26 cellular contexts compared by ENCODE assay signal in genomic region chr1:57520743-57521142, GRCh38.
"Had no signal": no experiment of that assay in that cellular context is flagged by ENCODE, and none has a peak within 500 bp of the region (broad histone marks: within the 10 kb centered on the region; RNA-seq: fewer than 3 reads in every experiment).

No MANE protein-coding gene starts in this region.

- H3K4me1 Mint-ChIP-seq: immature natural killer cell had no signal

- DNase-seq: dermis blood vessel endothelial cell; dorsolateral prefrontal cortex; effector CD4-positive, alpha-beta T cell; effector memory CD4-positive, alpha-beta T cell; erythroblast; esophagus squamous epithelium; foreskin fibroblast; foreskin melanocyte; gastrocnemius medialis; glutamatergic neuron; head of caudate nucleus; heart right ventricle; hippocampal formation; immature natural killer cell; islet precursor cell; kidney; kidney glomerular epithelial cell; left lung; left ventricle myocardium superior; lower lobe of right lung; mesenchymal stem cell; midbrain; naive thymus-derived CD4-positive, alpha-beta T cell had no signal

- H3K4me3 ChIP-seq: coronary artery, dorsolateral prefrontal cortex, esophagus squamous epithelium, gastrocnemius medialis, heart right ventricle, left lung, lower lobe of right lung had no signal

- H3K4me3 Mint-ChIP-seq: immature natural killer cell; naive thymus-derived CD4-positive, alpha-beta T cell had no signal

- H3K36me3 ChIP-seq: esophagus squamous epithelium, gastrocnemius medialis, heart right ventricle, left lung, lower lobe of right lung had no signal

- H3K4me1 ChIP-seq: esophagus squamous epithelium, gastrocnemius medialis, heart right ventricle, left lung, lower lobe of right lung had no signal

- ATAC-seq: esophagus mucosa; gastrocnemius medialis; heart right ventricle; left lung; left ventricle myocardium superior; lower lobe of right lung; naive thymus-derived CD4-positive, alpha-beta T cell had no signal

- H3K9me3 ChIP-seq: esophagus squamous epithelium, gastrocnemius medialis, heart right ventricle, left lung, lower lobe of right lung had no signal

- H3K27me3 ChIP-seq: esophagus squamous epithelium, gastrocnemius medialis, heart right ventricle, left lung had no signal

- H3K36me3 Mint-ChIP-seq: immature natural killer cell; naive thymus-derived CD4-positive, alpha-beta T cell had no signal

- H3K27ac ChIP-seq: coronary artery, dorsolateral prefrontal cortex, epithelial cell of prostate, esophagus squamous epithelium, gastrocnemius medialis, heart right ventricle, left lung, lower lobe of right lung had no signal

- H3K27ac Mint-ChIP-seq: immature natural killer cell; naive thymus-derived CD4-positive, alpha-beta T cell had no signal
